ENCODE assay signal across 8 cellular contexts in genomic region chr11:6927030-6927617, GRCh38. TPM values are rescaled to one million over a fixed set of nuclear protein-coding genes. Genes with fewer than 3 reads are reported as not detected.
DNase-seq lines count a peak whose midpoint lies in the region; ATAC-seq and TF ChIP-seq lines count a peak whose summit lies in the region.

No MANE protein-coding gene starts in this region.

- intact Hi-C loops in activated naive CD4-positive, alpha-beta T cell treated with anti-CD3 and anti-CD28 coated beads for 36 hours (cut with micrococcal nuclease) = loop anchor here (10.0 kb wide), 1 partner anchor 112 kb away; no protein-coding TSS in a partner anchor
- intact Hi-C loops in adrenal gland (cut with DNase I) = no loop called here

- TF ChIP-seq CTCF in endothelial cell (IDR thresholded peaks at IDR 0.05; ENCODE audit: unreplicated experiment) = no peak
- no peak for TF ChIP-seq CTCF in progenitor cell of endocrine pancreas (IDR thresholded peaks at IDR 0.05; ENCODE audit: unreplicated experiment)
- no peak for TF ChIP-seq CTCF in adrenal gland (IDR thresholded peaks at IDR 0.05)

- H3K27me3 Mint-ChIP-seq in activated naive CD4-positive, alpha-beta T cell treated with anti-CD3 and anti-CD28 coated beads for 36 hours (ENCODE audit: low read depth) = peaks cover 32% of the 10 kb centered on the region
- H3K27me3 Mint-ChIP-seq in endothelial cell (ENCODE audit: unreplicated experiment) = peaks cover 3% of the 10 kb centered on the region
- H3K27me3 Mint-ChIP-seq in progenitor cell of endocrine pancreas = no peaks in the 10 kb centered on the region

- peak; percentile 71 for ATAC-seq in HG02678 (IDR thresholded peaks at IDR 0.05; ENCODE audit: unreplicated experiment)

- DNase-seq in activated naive CD4-positive, alpha-beta T cell treated with anti-CD3 and anti-CD28 coated beads for 36 hours = no peak
- no peak for DNase-seq in activated naive CD4-positive, alpha-beta T cell (lab: John Stamatoyannopoulos, UW)
- DNase-seq in NCI-H526 treated with DMSO at 0.1 percent for 48 hours (lab: John Stamatoyannopoulos, UW) = peak; percentile 82
- no peak for DNase-seq in endothelial cell (ENCODE audit: low spot score)
- no peak for DNase-seq in progenitor cell of endocrine pancreas (ENCODE audit: low spot score, unreplicated experiment)
- DNase-seq in adrenal gland = no peak
- DNase-seq in kidney tubule cell (ENCODE audit: low spot score) = no peak

- no peak overlapping the region for H3K27ac Mint-ChIP-seq in activated naive CD4-positive, alpha-beta T cell treated with anti-CD3 and anti-CD28 coated beads for 36 hours
- H3K27ac Mint-ChIP-seq in endothelial cell (ENCODE audit: unreplicated experiment) (peak overlapping the region; percentile 88), progenitor cell of endocrine pancreas (peak overlapping the region; percentile 73)

- H3K27ac ChIP-seq in adrenal gland = peak overlapping the region in 2 of 5 donors; percentile 55 to 73

- H3K9me3 Mint-ChIP-seq in activated naive CD4-positive, alpha-beta T cell treated with anti-CD3 and anti-CD28 coated beads for 36 hours = no peaks in the 10 kb centered on the region
- H3K9me3 Mint-ChIP-seq in endothelial cell (ENCODE audit: unreplicated experiment) (no peaks in the 10 kb centered on the region), progenitor cell of endocrine pancreas (ENCODE audit: low read depth) (no peaks in the 10 kb centered on the region)

- peaks cover 16% of the 10 kb centered on the region for H3K4me1 Mint-ChIP-seq in activated naive CD4-positive, alpha-beta T cell treated with anti-CD3 and anti-CD28 coated beads for 36 hours (ENCODE audit: low read depth)
- H3K4me1 Mint-ChIP-seq in endothelial cell (ENCODE audit: unreplicated experiment) (peaks cover 28% of the 10 kb centered on the region), progenitor cell of endocrine pancreas (ENCODE audit: low read depth) (peaks cover 7% of the 10 kb centered on the region)

- CTCF ChIA-PET in activated naive CD4-positive, alpha-beta T cell treated with anti-CD3 and anti-CD28 coated beads for 36 hours (lab: Charles Lee) = interaction anchor here (0.7 to 1.1 kb wide), 2 partner anchors 115 to 549 kb away, joined by 3 to 4 read pairs; no protein-coding TSS in a partner anchor

- TF ChIP-seq POLR2A in adrenal gland (IDR thresholded peaks at IDR 0.05) = no peak

- 15 to 18% (median 16%) methylated on average over 11 of the region's 11 CpGs for WGBS in adrenal gland, 4 donors

- H3K27me3 ChIP-seq in adrenal gland = no peaks in the 10 kb centered on the region

- H3K9me3 ChIP-seq in adrenal gland (replicated peaks in 1 of 3) = no peaks in the 10 kb centered on the region

- peak overlapping the region; percentile 81 for H3K4me3 Mint-ChIP-seq in activated naive CD4-positive, alpha-beta T cell treated with anti-CD3 and anti-CD28 coated beads for 36 hours
- peak overlapping the region; percentile 94 for H3K4me3 Mint-ChIP-seq in endothelial cell (ENCODE audit: unreplicated experiment)
- H3K4me3 Mint-ChIP-seq in progenitor cell of endocrine pancreas (ENCODE audit: low read depth) = peak overlapping the region; percentile 94

- no peaks in the 10 kb centered on the region for H3K36me3 Mint-ChIP-seq in activated naive CD4-positive, alpha-beta T cell treated with anti-CD3 and anti-CD28 coated beads for 36 hours (ENCODE audit: low read depth)
- H3K36me3 Mint-ChIP-seq in endothelial cell (ENCODE audit: low read depth, unreplicated experiment) = no peaks in the 10 kb centered on the region
- no peaks in the 10 kb centered on the region for H3K36me3 Mint-ChIP-seq in progenitor cell of endocrine pancreas (ENCODE audit: insufficient read depth)

- peak overlapping the region in 2 of 4 donors; percentile 29 to 78 for H3K4me3 ChIP-seq in adrenal gland

- H3K36me3 ChIP-seq in adrenal gland (replicated peaks in 1 of 2) = no peaks in the 10 kb centered on the region

- no peaks in the 10 kb centered on the region for H3K4me1 ChIP-seq in adrenal gland (replicated peaks in 1 of 2)

RNA-seq across cellular contexts. Expression of gene ZNF215, which starts 0.9 kb away (rescaled TPM):
- total RNA-seq in activated naive CD4-positive, alpha-beta T cell treated with anti-CD3 and anti-CD28 coated beads for 36 hours = 1 to 10 TPM in 1 of 2 experiments, under 1 TPM in 1; 0.99 to 1.1 TPM
- total RNA-seq in endothelial cell (ENCODE audit: unreplicated experiment) (7.0 TPM), progenitor cell of endocrine pancreas (3.8 and 4.9 TPM in 2 replicates), adrenal gland (1 to 10 TPM in 5 of 8 donors, under 1 TPM in 3; 0.51 to 2.6 (median 1.4) TPM)
- polyA plus RNA-seq in adrenal gland = 1 to 10 TPM in 1 of 3 donors, under 1 TPM in 2; 0.34 to 2.6 (median 0.64) TPM

RNA-seq across cellular contexts. Expression of gene OR2D3, which starts 6.3 kb away (rescaled TPM):
- total RNA-seq in activated naive CD4-positive, alpha-beta T cell treated with anti-CD3 and anti-CD28 coated beads for 36 hours = not detected
- not detected for total RNA-seq in endothelial cell (ENCODE audit: unreplicated experiment)
- not detected in 2 replicates for total RNA-seq in progenitor cell of endocrine pancreas
- total RNA-seq in adrenal gland = not detected
- polyA plus RNA-seq in adrenal gland = not detected

RNA-seq across cellular contexts. Expression of gene OR2D2, which starts 34.8 kb away (rescaled TPM):
- not detected for total RNA-seq in activated naive CD4-positive, alpha-beta T cell treated with anti-CD3 and anti-CD28 coated beads for 36 hours
- total RNA-seq in endothelial cell (ENCODE audit: unreplicated experiment) (0.64 TPM), progenitor cell of endocrine pancreas (0.53 TPM in 1 of 2 replicates, not detected in the other), adrenal gland (under 1 TPM in 2 of 8 donors, not detected in 6; 0.28 to 0.34 TPM)
- not detected for polyA plus RNA-seq in adrenal gland

RNA-seq across cellular contexts. Expression of gene OR10A4, which starts 50.7 kb away (rescaled TPM):
- total RNA-seq in activated naive CD4-positive, alpha-beta T cell treated with anti-CD3 and anti-CD28 coated beads for 36 hours = not detected
- total RNA-seq in endothelial cell (ENCODE audit: unreplicated experiment) (not detected), progenitor cell of endocrine pancreas (not detected in 2 replicates), adrenal gland (not detected)
- not detected for polyA plus RNA-seq in adrenal gland
